Comparison of ENCODE assay signal across 1 cellular context in genomic region chr6:127297502-127298070, GRCh38.
A peak's percentile ranks its signal among the peaks of the same experiment; 100 is the strongest.
TF ChIP-seq lines count a peak whose summit lies in the region.

No MANE protein-coding gene starts in this region.

TF ChIP-seq in HepG2, 621 proteins besides CTCF, POLR2A, EP300 and RAD21 (continued from another document):
- TF ChIP-seq, protein P1, sequence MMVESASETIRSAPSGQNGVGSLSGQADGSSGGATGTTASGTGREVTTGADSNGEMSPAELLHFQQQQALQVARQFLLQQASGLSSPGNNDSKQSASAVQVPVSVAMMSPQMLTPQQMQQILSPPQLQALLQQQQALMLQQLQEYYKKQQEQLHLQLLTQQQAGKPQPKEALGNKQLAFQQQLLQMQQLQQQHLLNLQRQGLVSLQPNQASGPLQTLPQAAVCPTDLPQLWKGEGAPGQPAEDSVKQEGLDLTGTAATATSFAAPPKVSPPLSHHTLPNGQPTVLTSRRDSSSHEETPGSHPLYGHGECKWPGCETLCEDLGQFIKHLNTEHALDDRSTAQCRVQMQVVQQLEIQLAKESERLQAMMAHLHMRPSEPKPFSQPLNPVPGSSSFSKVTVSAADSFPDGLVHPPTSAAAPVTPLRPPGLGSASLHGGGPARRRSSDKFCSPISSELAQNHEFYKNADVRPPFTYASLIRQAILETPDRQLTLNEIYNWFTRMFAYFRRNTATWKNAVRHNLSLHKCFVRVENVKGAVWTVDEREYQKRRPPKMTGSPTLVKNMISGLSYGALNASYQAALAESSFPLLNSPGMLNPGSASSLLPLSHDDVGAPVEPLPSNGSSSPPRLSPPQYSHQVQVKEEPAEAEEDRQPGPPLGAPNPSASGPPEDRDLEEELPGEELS (CRISPR knock-in tag; IDR thresholded peaks at IDR 0.05) = peak; percentile 39
- no peak for TF ChIP-seq HOXA7 (CRISPR knock-in tag; IDR thresholded peaks at IDR 0.05)
- peak; percentile 48; the same call in 1 of the 2 replicates for TF ChIP-seq FOXJ3 (CRISPR knock-in tag; IDR thresholded peaks at IDR 0.05; ENCODE audit: borderline replicate concordance)
- 0 out of 2 replicates have a peak, but pooled peaks have one; percentile 31 for TF ChIP-seq ZBTB7B (CRISPR knock-in tag; IDR thresholded peaks at IDR 0.05)
- TF ChIP-seq U2AF1 (optimal IDR thresholded peaks at IDR 0.05; ENCODE audit: low read depth, low read length) = peak; percentile 53
- TF ChIP-seq GATA4 (IDR thresholded peaks at IDR 0.05; ENCODE audit: borderline replicate concordance, low read depth) = 0 out of 2 replicates have a peak, but pooled peaks have one; percentile 26
- TF ChIP-seq, protein P2, sequence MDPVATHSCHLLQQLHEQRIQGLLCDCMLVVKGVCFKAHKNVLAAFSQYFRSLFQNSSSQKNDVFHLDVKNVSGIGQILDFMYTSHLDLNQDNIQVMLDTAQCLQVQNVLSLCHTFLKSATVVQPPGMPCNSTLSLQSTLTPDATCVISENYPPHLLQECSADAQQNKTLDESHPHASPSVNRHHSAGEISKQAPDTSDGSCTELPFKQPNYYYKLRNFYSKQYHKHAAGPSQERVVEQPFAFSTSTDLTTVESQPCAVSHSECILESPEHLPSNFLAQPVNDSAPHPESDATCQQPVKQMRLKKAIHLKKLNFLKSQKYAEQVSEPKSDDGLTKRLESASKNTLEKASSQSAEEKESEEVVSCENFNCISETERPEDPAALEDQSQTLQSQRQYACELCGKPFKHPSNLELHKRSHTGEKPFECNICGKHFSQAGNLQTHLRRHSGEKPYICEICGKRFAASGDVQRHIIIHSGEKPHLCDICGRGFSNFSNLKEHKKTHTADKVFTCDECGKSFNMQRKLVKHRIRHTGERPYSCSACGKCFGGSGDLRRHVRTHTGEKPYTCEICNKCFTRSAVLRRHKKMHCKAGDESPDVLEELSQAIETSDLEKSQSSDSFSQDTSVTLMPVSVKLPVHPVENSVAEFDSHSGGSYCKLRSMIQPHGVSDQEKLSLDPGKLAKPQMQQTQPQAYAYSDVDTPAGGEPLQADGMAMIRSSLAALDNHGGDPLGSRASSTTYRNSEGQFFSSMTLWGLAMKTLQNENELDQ (CRISPR knock-in tag; IDR thresholded peaks at IDR 0.05; ENCODE audit: borderline replicate concordance) = no peak
- TF ChIP-seq TARDBP (CRISPR knock-in tag; IDR thresholded peaks at IDR 0.05) = 0 out of 2 replicates have a peak, but pooled peaks have one; percentile 41
- TF ChIP-seq, protein P3, sequence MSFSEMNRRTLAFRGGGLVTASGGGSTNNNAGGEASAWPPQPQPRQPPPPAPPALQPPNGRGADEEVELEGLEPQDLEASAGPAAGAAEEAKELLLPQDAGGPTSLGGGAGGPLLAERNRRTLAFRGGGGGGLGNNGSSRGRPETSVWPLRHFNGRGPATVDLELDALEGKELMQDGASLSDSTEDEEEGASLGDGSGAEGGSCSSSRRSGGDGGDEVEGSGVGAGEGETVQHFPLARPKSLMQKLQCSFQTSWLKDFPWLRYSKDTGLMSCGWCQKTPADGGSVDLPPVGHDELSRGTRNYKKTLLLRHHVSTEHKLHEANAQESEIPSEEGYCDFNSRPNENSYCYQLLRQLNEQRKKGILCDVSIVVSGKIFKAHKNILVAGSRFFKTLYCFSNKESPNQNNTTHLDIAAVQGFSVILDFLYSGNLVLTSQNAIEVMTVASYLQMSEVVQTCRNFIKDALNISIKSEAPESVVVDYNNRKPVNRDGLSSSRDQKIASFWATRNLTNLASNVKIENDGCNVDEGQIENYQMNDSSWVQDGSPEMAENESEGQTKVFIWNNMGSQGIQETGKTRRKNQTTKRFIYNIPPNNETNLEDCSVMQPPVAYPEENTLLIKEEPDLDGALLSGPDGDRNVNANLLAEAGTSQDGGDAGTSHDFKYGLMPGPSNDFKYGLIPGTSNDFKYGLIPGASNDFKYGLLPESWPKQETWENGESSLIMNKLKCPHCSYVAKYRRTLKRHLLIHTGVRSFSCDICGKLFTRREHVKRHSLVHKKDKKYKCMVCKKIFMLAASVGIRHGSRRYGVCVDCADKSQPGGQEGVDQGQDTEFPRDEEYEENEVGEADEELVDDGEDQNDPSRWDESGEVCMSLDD (CRISPR knock-in tag; IDR thresholded peaks at IDR 0.05; ENCODE audit: borderline replicate concordance) = peak; percentile 17; the same call in 1 of the 2 replicates
- TF ChIP-seq, protein P4, sequence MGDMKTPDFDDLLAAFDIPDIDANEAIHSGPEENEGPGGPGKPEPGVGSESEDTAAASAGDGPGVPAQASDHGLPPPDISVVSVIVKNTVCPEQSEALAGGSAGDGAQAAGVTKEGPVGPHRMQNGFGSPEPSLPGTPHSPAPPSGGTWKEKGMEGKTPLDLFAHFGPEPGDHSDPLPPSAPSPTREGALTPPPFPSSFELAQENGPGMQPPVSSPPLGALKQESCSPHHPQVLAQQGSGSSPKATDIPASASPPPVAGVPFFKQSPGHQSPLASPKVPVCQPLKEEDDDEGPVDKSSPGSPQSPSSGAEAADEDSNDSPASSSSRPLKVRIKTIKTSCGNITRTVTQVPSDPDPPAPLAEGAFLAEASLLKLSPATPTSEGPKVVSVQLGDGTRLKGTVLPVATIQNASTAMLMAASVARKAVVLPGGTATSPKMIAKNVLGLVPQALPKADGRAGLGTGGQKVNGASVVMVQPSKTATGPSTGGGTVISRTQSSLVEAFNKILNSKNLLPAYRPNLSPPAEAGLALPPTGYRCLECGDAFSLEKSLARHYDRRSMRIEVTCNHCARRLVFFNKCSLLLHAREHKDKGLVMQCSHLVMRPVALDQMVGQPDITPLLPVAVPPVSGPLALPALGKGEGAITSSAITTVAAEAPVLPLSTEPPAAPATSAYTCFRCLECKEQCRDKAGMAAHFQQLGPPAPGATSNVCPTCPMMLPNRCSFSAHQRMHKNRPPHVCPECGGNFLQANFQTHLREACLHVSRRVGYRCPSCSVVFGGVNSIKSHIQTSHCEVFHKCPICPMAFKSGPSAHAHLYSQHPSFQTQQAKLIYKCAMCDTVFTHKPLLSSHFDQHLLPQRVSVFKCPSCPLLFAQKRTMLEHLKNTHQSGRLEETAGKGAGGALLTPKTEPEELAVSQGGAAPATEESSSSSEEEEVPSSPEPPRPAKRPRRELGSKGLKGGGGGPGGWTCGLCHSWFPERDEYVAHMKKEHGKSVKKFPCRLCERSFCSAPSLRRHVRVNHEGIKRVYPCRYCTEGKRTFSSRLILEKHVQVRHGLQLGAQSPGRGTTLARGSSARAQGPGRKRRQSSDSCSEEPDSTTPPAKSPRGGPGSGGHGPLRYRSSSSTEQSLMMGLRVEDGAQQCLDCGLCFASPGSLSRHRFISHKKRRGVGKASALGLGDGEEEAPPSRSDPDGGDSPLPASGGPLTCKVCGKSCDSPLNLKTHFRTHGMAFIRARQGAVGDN (CRISPR knock-in tag; IDR thresholded peaks at IDR 0.05) = no peak
- TF ChIP-seq, protein P5, sequence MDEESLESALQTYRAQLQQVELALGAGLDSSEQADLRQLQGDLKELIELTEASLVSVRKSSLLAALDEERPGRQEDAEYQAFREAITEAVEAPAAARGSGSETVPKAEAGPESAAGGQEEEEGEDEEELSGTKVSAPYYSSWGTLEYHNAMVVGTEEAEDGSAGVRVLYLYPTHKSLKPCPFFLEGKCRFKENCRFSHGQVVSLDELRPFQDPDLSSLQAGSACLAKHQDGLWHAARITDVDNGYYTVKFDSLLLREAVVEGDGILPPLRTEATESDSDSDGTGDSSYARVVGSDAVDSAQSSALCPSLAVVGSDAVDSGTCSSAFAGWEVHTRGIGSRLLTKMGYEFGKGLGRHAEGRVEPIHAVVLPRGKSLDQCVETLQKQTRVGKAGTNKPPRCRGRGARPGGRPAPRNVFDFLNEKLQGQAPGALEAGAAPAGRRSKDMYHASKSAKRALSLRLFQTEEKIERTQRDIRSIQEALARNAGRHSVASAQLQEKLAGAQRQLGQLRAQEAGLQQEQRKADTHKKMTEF (CRISPR knock-in tag; IDR thresholded peaks at IDR 0.05) = peak; percentile 68
- TF ChIP-seq GFI1 (CRISPR knock-in tag; IDR thresholded peaks at IDR 0.05; ENCODE audit: borderline replicate concordance) = peak; percentile 68; the same call in 1 of the 2 replicates
- TF ChIP-seq ZNF441 (CRISPR knock-in tag; IDR thresholded peaks at IDR 0.05; ENCODE audit: borderline replicate concordance) = no peak
- TF ChIP-seq TCF7L2 (IDR thresholded peaks at IDR 0.05; ENCODE audit: low read depth, low read length) = peak; percentile 40; the same call in 1 of the 2 replicates
- TF ChIP-seq ZEB1 (IDR thresholded peaks at IDR 0.05; ENCODE audit: insufficient replicate concordance, low read depth) = peak; percentile 99
- peak; percentile 28; the same call in 1 of the 2 replicates for TF ChIP-seq TBX2 (CRISPR knock-in tag; IDR thresholded peaks at IDR 0.05; ENCODE audit: borderline replicate concordance)
